ENCODE assay signal across 15 cellular contexts in genomic region chr12:62163368-62163767, GRCh38.
DNase-seq lines count a peak whose midpoint lies in the region; ATAC-seq, FAIRE-seq and TF ChIP-seq lines count a peak whose summit lies in the region.
"Had no signal": no experiment of that assay in that cellular context is flagged by ENCODE, and none has a peak within 500 bp of the region (broad histone marks: within the 10 kb centered on the region; RNA-seq: fewer than 3 reads in every experiment).

No MANE protein-coding gene starts in this region.

- H3K4ac ChIP-seq in H1 (replicated peaks; ENCODE audit: insufficient read length, low read depth, low read length) = no peak overlapping the region

- H2BK20ac ChIP-seq in H1 (ENCODE audit: low read length) = no peak overlapping the region

- TF ChIP-seq RAD21 in H1 (IDR thresholded peaks at IDR 0.05 in 1 of 2, conservative IDR thresholded peaks at IDR 0.05 in 1 of 2; ENCODE audit: low read depth in 2 of 2, low read length in 2 of 2) = no peak

- H3K79me1 ChIP-seq in H1 (ENCODE audit: low read depth, low read length) = no peaks in the 10 kb centered on the region

- H3K9me3 Mint-ChIP-seq in CD8-positive, alpha-beta T cell = no peaks in the 10 kb centered on the region
- H3K9me3 Mint-ChIP-seq: H9 had no signal

- H3K56ac ChIP-seq in H1 (replicated peaks; ENCODE audit: insufficient read length, low read depth, low read length) = no peak overlapping the region

- H3K9me2 ChIP-seq in MM.1S (replicated peaks; ENCODE audit: insufficient read depth, low read length) = no peaks in the 10 kb centered on the region

- no peak for TF ChIP-seq POLR2A in H1 (IDR thresholded peaks at IDR 0.05; ENCODE audit: control extremely low read depth in 1 of 2, low read depth in 2 of 2, low read length in 2 of 2)

- H2BK120ac ChIP-seq in H1 (replicated peaks; ENCODE audit: low read depth, low read length) = no peak overlapping the region

- H3K4me2 ChIP-seq in MM.1S (ENCODE audit: low read depth, low read length) (peak overlapping the region; percentile 63), H1 (ENCODE audit: insufficient read depth in 1 of 2, low read depth in 2 of 2, low read length in 2 of 2) (no peak overlapping the region)

- 73% methylated on average over 1 of the region's 1 CpG; no CpG with 5 or more reads in 1 of the 2 experiments for WGBS in H1 (ENCODE audit: extremely low coverage in 1 of 2, insufficient coverage in 1 of 2, insufficient read length in 1 of 2, insufficient replicate concordance in 2 of 2, low coverage in 1 of 2, low lambda C conversion rate in 2 of 2, missing lambda C conversion rate in 1 of 2), 2 experiments

- H3K9me3 ChIP-seq in MM.1S (replicated peaks; ENCODE audit: insufficient read depth, low read length) (no peaks in the 10 kb centered on the region), H1 (ENCODE audit: insufficient read depth in 2 of 2, low read depth in 1 of 2, low read length in 1 of 2) (no peaks in the 10 kb centered on the region)
- H3K9me3 ChIP-seq in CD8-positive, alpha-beta T cell (ENCODE audit: low read length) = no peaks in the 10 kb centered on the region

- H3K4me3 ChIP-seq in MM.1S (ENCODE audit: low read length) (peak overlapping the region; percentile 23; the same call in 1 of the 2 replicates), H1 (ENCODE audit: extremely low read depth in 1 of 4, insufficient read depth in 2 of 4, low read depth in 3 of 4, low read length in 4 of 4) (no peak overlapping the region)
- no peak overlapping the region for H3K4me3 ChIP-seq in CD8-positive, alpha-beta T cell (ENCODE audit: low read depth, low read length)
- H3K4me3 ChIP-seq: GM12878 had no signal

- peak overlapping the region; percentile 37 for H2AFZ ChIP-seq in MM.1S (ENCODE audit: low read length)
- H2AFZ ChIP-seq in H1 (ENCODE audit: low read length) = peak overlapping the region; percentile 40; the same call in 1 of the 2 replicates

- TF ChIP-seq CTCF in MM.1S (IDR thresholded peaks at IDR 0.05; ENCODE audit: low read length) = no peak
- TF ChIP-seq CTCF in H1 (IDR thresholded peaks at IDR 0.05; ENCODE audit: control extremely low read depth in 1 of 3, insufficient read depth in 1 of 3, low read depth in 1 of 3, low read length in 3 of 3) = no peak
- no peak for TF ChIP-seq CTCF in CD8-positive, alpha-beta T cell (IDR thresholded peaks at IDR 0.05)

- POLR2A ChIA-PET in H1 (lab: Charles Lee; ENCODE audit: partially characterized antibody) = no interaction called here
- POLR2A ChIA-PET in CD8-positive, alpha-beta T cell (lab: Charles Lee) = no interaction called here

- peaks cover 15% of the 10 kb centered on the region for H3K4me1 ChIP-seq in MM.1S (ENCODE audit: low read length)
- H3K4me1 ChIP-seq in H1 (replicated peaks in 1 of 4; ENCODE audit: control insufficient read depth in 3 of 4, insufficient read depth in 4 of 4, low read length in 3 of 4) = no peaks in the 10 kb centered on the region
- H3K4me1 ChIP-seq in CD8-positive, alpha-beta T cell (ENCODE audit: insufficient read depth, low read length) = peaks cover 15% of the 10 kb centered on the region

- no peak overlapping the region for H2BK12ac ChIP-seq in H1 (ENCODE audit: low read depth, low read length)

- intact Hi-C loops in CD8-positive, alpha-beta T cell (cut with DNase I, micrococcal nuclease) = no loop called here

- H3K79me2 ChIP-seq in MM.1S (ENCODE audit: low read length) (no peaks in the 10 kb centered on the region), H1 (ENCODE audit: control insufficient read depth in 1 of 2, insufficient read depth in 2 of 2, low read length in 2 of 2) (no peaks in the 10 kb centered on the region)

- no peak overlapping the region for H2BK5ac ChIP-seq in H1 (ENCODE audit: low read depth, low read length)

- no peaks in the 10 kb centered on the region for H3K27me3 ChIP-seq in MM.1S (replicated peaks; ENCODE audit: insufficient read depth, low read length)
- H3K27me3 ChIP-seq in H1 (replicated peaks in 1 of 4; ENCODE audit: control insufficient read depth in 3 of 4, extremely low read depth in 1 of 4, insufficient read depth in 3 of 4, low read length in 3 of 4) = no peaks in the 10 kb centered on the region
- peaks cover 2% of the 10 kb centered on the region for H3K27me3 ChIP-seq in CD8-positive, alpha-beta T cell (ENCODE audit: insufficient read depth, low read length)

- H3K14ac ChIP-seq in H1 (ENCODE audit: insufficient read length) = no peak overlapping the region

- H3K36me3 Mint-ChIP-seq in CD8-positive, alpha-beta T cell = no peaks in the 10 kb centered on the region
- H3K36me3 Mint-ChIP-seq: CD8-positive, alpha-beta memory T cell had no signal

- CTCF ChIA-PET in H1 (lab: Charles Lee; ENCODE audit: partially characterized antibody) = no interaction called here
- CTCF ChIA-PET in CD8-positive, alpha-beta T cell (lab: Charles Lee) = interaction anchor here (0.9 kb wide), 1 partner anchor 23 kb away, joined by 3 read pairs; no protein-coding TSS in a partner anchor

- no peak overlapping the region for H3K4me3 Mint-ChIP-seq in CD8-positive, alpha-beta T cell
- H3K4me3 Mint-ChIP-seq: CD8-positive, alpha-beta memory T cell; H9 had no signal

- H3K9ac ChIP-seq in MM.1S (ENCODE audit: low read length) = no peak overlapping the region
- no peak overlapping the region for H3K9ac ChIP-seq in H1 (replicated peaks in 1 of 4; ENCODE audit: extremely low read depth in 1 of 4, low read depth in 3 of 4, low read length in 3 of 4)

- peak overlapping the region; percentile 35; the same call in 1 of the 2 replicates for H3K27ac ChIP-seq in MM.1S (ENCODE audit: low read length)
- no peak overlapping the region for H3K27ac ChIP-seq in H1 (ENCODE audit: low read depth, low read length)
- no peak overlapping the region for H3K27ac ChIP-seq in CD8-positive, alpha-beta T cell (ENCODE audit: low read depth, low read length)

- H3K23me2 ChIP-seq in H1 (ENCODE audit: low read depth, low read length) = no peaks in the 10 kb centered on the region; the same call in 1 of the 2 replicates

- DNase-seq in MM.1S = peak; percentile 70
- no peak for DNase-seq in H1 (ENCODE audit: low read depth in 1 of 2, low spot score in 2 of 2)
- DNase-seq in CD8-positive, alpha-beta T cell = no peak
- DNase-seq: C1 segment of cervical spinal cord; Calu3; CD8-positive, alpha-beta memory T cell; COR-L47; DND-41; H9 had no signal

- H2AK5ac ChIP-seq in H1 (ENCODE audit: low read depth, low read length) = no peak overlapping the region

- no peak for FAIRE-seq in H1 (lab: Jason Lieb, UNC)
- FAIRE-seq: G401.6, GM12878 had no signal

- peak; percentile 64 for ATAC-seq in GM18867 (IDR thresholded peaks at IDR 0.05; ENCODE audit: unreplicated experiment)
- ATAC-seq in HG03457 (IDR thresholded peaks at IDR 0.05; ENCODE audit: unreplicated experiment) = no peak
- ATAC-seq in GM21737 (IDR thresholded peaks at IDR 0.05; ENCODE audit: unreplicated experiment) = no peak
- no peak for ATAC-seq in CD8-positive, alpha-beta T cell
- ATAC-seq: GM12878, HCT116 had no signal

- peaks cover 32% of the 10 kb centered on the region for H3K4me1 Mint-ChIP-seq in CD8-positive, alpha-beta T cell (ENCODE audit: low read depth)

- H3K23ac ChIP-seq in H1 (ENCODE audit: insufficient read length) = no peak overlapping the region

- H3K36me3 ChIP-seq in MM.1S (replicated peaks; ENCODE audit: insufficient read depth, low read length) (no peaks in the 10 kb centered on the region), H1 (ENCODE audit: control insufficient read depth in 2 of 4, insufficient read depth in 4 of 4, low read length in 3 of 4) (no peaks in the 10 kb centered on the region)
- H3K36me3 ChIP-seq in CD8-positive, alpha-beta T cell (ENCODE audit: insufficient read depth, low read length) = no peaks in the 10 kb centered on the region

- H4K20me1 ChIP-seq in MM.1S (ENCODE audit: insufficient read depth, low read length) (no peaks in the 10 kb centered on the region), H1 (replicated peaks in 1 of 2; ENCODE audit: control insufficient read depth in 1 of 2, insufficient read depth in 2 of 2, low read length in 2 of 2) (no peaks in the 10 kb centered on the region)

- no peak overlapping the region for H3K18ac ChIP-seq in H1 (ENCODE audit: extremely low read depth, low read length)

- H4K5ac ChIP-seq in H1 (ENCODE audit: insufficient read length, low read depth, low read length) = no peak overlapping the region

- no peak overlapping the region for H4K91ac ChIP-seq in H1 (replicated peaks; ENCODE audit: insufficient read length, low read length)

- no peaks in the 10 kb centered on the region for H3F3A ChIP-seq in MM.1S (ENCODE audit: insufficient read depth, low read length)

- no peak overlapping the region for H3K27ac Mint-ChIP-seq in CD8-positive, alpha-beta T cell
- H3K27ac Mint-ChIP-seq: CD8-positive, alpha-beta memory T cell; H9 had no signal

- H3K27me3 Mint-ChIP-seq in CD8-positive, alpha-beta T cell (ENCODE audit: low read depth) = no peaks in the 10 kb centered on the region

- no peak for TF ChIP-seq EP300 in H1 (IDR thresholded peaks at IDR 0.05; ENCODE audit: borderline replicate concordance in 1 of 2, low read depth in 2 of 2, low read length in 2 of 2)

- H2BK15ac ChIP-seq in H1 (ENCODE audit: low read length) = no peak overlapping the region

- no peak overlapping the region for H4K8ac ChIP-seq in H1 (ENCODE audit: extremely low read depth, insufficient read depth, low read length)

TF ChIP-seq in H1, 55 proteins besides CTCF, POLR2A, EP300 and RAD21 (continues in another document):
- TF ChIP-seq, protein P1, sequence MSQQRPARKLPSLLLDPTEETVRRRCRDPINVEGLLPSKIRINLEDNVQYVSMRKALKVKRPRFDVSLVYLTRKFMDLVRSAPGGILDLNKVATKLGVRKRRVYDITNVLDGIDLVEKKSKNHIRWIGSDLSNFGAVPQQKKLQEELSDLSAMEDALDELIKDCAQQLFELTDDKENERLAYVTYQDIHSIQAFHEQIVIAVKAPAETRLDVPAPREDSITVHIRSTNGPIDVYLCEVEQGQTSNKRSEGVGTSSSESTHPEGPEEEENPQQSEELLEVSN (IDR thresholded peaks at IDR 0.05) = no peak
- TF ChIP-seq ASH2L (IDR thresholded peaks at IDR 0.05; ENCODE audit: low read length) (no peak), TBP (IDR thresholded peaks at IDR 0.05; ENCODE audit: low read depth, low read length) (no peak), NANOG (IDR thresholded peaks at IDR 0.05; ENCODE audit: insufficient read depth, low read depth, low read length, poor library complexity, severe bottlenecking) (no peak), YY1 (IDR thresholded peaks at IDR 0.05; ENCODE audit: low read depth, low read length) (no peak), RNF2 (IDR thresholded peaks at IDR 0.05; ENCODE audit: borderline replicate concordance, low read depth, low read length, missing control alignments, poor library complexity, severe bottlenecking) (no peak), CEBPB (IDR thresholded peaks at IDR 0.05; ENCODE audit: low read depth, low read length) (no peak), RFX5 (IDR thresholded peaks at IDR 0.05; ENCODE audit: borderline replicate concordance, low read depth, low read length) (no peak), SIN3A (conservative IDR thresholded peaks at IDR 0.05 in 1 of 2, IDR thresholded peaks at IDR 0.05 in 1 of 2; ENCODE audit: low read depth in 1 of 2, low read length in 2 of 2) (no peak)
- TF ChIP-seq, protein P2, sequence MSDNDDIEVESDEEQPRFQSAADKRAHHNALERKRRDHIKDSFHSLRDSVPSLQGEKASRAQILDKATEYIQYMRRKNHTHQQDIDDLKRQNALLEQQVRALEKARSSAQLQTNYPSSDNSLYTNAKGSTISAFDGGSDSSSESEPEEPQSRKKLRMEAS (IDR thresholded peaks at IDR 0.05) = no peak
